ENCODE assay signal across 8 cellular contexts in genomic region chr4:6134612-6135220, GRCh38.
DNase-seq lines count a peak whose midpoint lies in the region; ATAC-seq and TF ChIP-seq lines count a peak whose summit lies in the region.

No MANE protein-coding gene starts in this region.

- ATAC-seq in GM19467 (IDR thresholded peaks at IDR 0.05; ENCODE audit: unreplicated experiment) (peak; percentile 79), sciatic nerve (no peak)

- POLR2A ChIA-PET in CD8-positive, alpha-beta memory T cell (lab: Charles Lee), result no interaction called here

- H3K36me3 Mint-ChIP-seq in CD8-positive, alpha-beta memory T cell, result peaks cover 0 to 2% (median 1%) of the 10 kb centered on the region in 3 donors

- no peaks in the 10 kb centered on the region for H3K9me3 ChIP-seq in CD8-positive, alpha-beta memory T cell (ENCODE audit: low read length)
- H3K9me3 ChIP-seq in vagina, result no peaks in the 10 kb centered on the region

- H3K27ac ChIP-seq in CD8-positive, alpha-beta memory T cell (ENCODE audit: low read depth, low read length), result no peak overlapping the region
- H3K27ac ChIP-seq in vagina, result no peak overlapping the region

- peaks cover 6% of the 10 kb centered on the region for H3K4me1 ChIP-seq in CD8-positive, alpha-beta memory T cell (ENCODE audit: insufficient read depth, low read length)
- no peaks in the 10 kb centered on the region for H3K4me1 ChIP-seq in vagina

- TF ChIP-seq POLR2A in vagina (IDR thresholded peaks at IDR 0.05), result no peak

- H3K27me3 Mint-ChIP-seq in CD8-positive, alpha-beta memory T cell, result peaks cover 0 to 1% of the 10 kb centered on the region in 2 donors

- peak in 4 of 5 donors; percentile 47 to 77 (median 58) for DNase-seq in CD8-positive, alpha-beta memory T cell
- DNase-seq in HUDEP-2 (lab: John Stamatoyannopoulos, UW; ENCODE audit: unreplicated experiment in 76 of 76) (peak in 50 of 76 experiments; percentile 3 to 58 (median 24)), sciatic nerve (ENCODE audit: low spot score) (no peak), vagina (ENCODE audit: extremely low spot score in 2 of 2) (no peak), ecto neural progenitor cell (ENCODE audit: low spot score) (no peak)
- peak; percentile 2 for DNase-seq in activated CD8-positive, alpha-beta memory T cell treated with anti-CD3 and anti-CD28 coated beads, Interleukin-2, amount 50 U/mL, for 1 hour (ENCODE audit: extremely low read depth)
- peak; percentile 48 for DNase-seq in stimulated activated CD4-positive, alpha-beta T cell treated with anti-CD3 and anti-CD28 coated beads, Interleukin-4, amount 100 ng/mL, for 24 hours

- intact Hi-C loops in sciatic nerve (cut with DNase I) (no loop called here), vagina (cut with DNase I) (no loop called here)

- H3K9me3 Mint-ChIP-seq in CD8-positive, alpha-beta memory T cell, result no peaks in the 10 kb centered on the region

- CTCF ChIA-PET in CD8-positive, alpha-beta memory T cell (lab: Charles Lee), result interaction anchor here (0.8 to 1.8 kb wide), 11 partner anchors 10 to 192 kb away, joined by 3 to 18 read pairs (median 4); partner anchors contain the start of gene JAKMIP1

- H3K36me3 ChIP-seq in CD8-positive, alpha-beta memory T cell (ENCODE audit: insufficient read depth, low read length), result no peaks in the 10 kb centered on the region
- no peaks in the 10 kb centered on the region for H3K36me3 ChIP-seq in vagina

- no peak overlapping the region for H3K4me3 ChIP-seq in CD8-positive, alpha-beta memory T cell (ENCODE audit: low read length)
- no peak overlapping the region for H3K4me3 ChIP-seq in vagina

- peaks cover 16 to 21% (median 16%) of the 10 kb centered on the region in 3 donors for H3K4me1 Mint-ChIP-seq in CD8-positive, alpha-beta memory T cell

- peak overlapping the region in 2 of 7 donors; percentile 29 to 47 for H3K4me3 Mint-ChIP-seq in CD8-positive, alpha-beta memory T cell

- TF ChIP-seq CTCF in vagina (IDR thresholded peaks at IDR 0.05), result no peak

- peak overlapping the region; percentile 1 to 87 (median 60) for H3K27ac Mint-ChIP-seq in CD8-positive, alpha-beta memory T cell

- no peaks in the 10 kb centered on the region for H3K27me3 ChIP-seq in CD8-positive, alpha-beta memory T cell (ENCODE audit: insufficient read depth, low read length, poor library complexity, severe bottlenecking)
- H3K27me3 ChIP-seq in vagina, result no peaks in the 10 kb centered on the region

Comparison
In these comparisons a context has a peak if more than half of its experiments do, and no peak if none do; other contexts are left out.
1. DNase-seq: peak in CD8-positive, alpha-beta memory T cell (4 of 5), HUDEP-2 (50 of 76), activated CD8-positive, alpha-beta memory T cell treated with anti-CD3 and anti-CD28 coated beads, Interleukin-2, amount 50 U/mL, for 1 hour (single experiment) and stimulated activated CD4-positive, alpha-beta T cell treated with anti-CD3 and anti-CD28 coated beads, Interleukin-4, amount 100 ng/mL, for 24 hours (single experiment); none in sciatic nerve (single experiment), vagina (0 of 2) and ecto neural progenitor cell (single experiment).